1 cellular context compared by ENCODE assay signal in genomic region chr16:87843678-87844373, GRCh38.
A peak's percentile ranks its signal among the peaks of the same experiment; 100 is the strongest.
TF ChIP-seq lines count a peak whose summit lies in the region.

No MANE protein-coding gene starts in this region.

TF ChIP-seq in HepG2, 621 proteins besides CTCF, POLR2A, EP300 and RAD21 (continued from another document and continues in another):
- no peak for TF ChIP-seq ZNF281 (CRISPR knock-in tag; IDR thresholded peaks at IDR 0.05; ENCODE audit: borderline replicate concordance)
- TF ChIP-seq ZNF609 (CRISPR knock-in tag; IDR thresholded peaks at IDR 0.05; ENCODE audit: borderline replicate concordance) = 0 out of 2 replicates have a peak, but pooled peaks have one; percentile 26
- peak; percentile 7; the same call in 1 of the 2 replicates for TF ChIP-seq UBTF (CRISPR knock-in tag; IDR thresholded peaks at IDR 0.05)
- TF ChIP-seq ZBTB33 (CRISPR knock-in tag; IDR thresholded peaks at IDR 0.05) = peak; percentile 51
- TF ChIP-seq BORCS8-MEF2B (CRISPR knock-in tag; IDR thresholded peaks at IDR 0.05) = peak; percentile 15; the same call in 1 of the 2 replicates
- no peak for TF ChIP-seq HES4 (CRISPR knock-in tag; IDR thresholded peaks at IDR 0.05; ENCODE audit: borderline replicate concordance)
- no peak for TF ChIP-seq ZNF251 (CRISPR knock-in tag; IDR thresholded peaks at IDR 0.05)
- no peak for TF ChIP-seq SAP130 (CRISPR knock-in tag; IDR thresholded peaks at IDR 0.05; ENCODE audit: low read depth)
- no peak for TF ChIP-seq ZNF75D (CRISPR knock-in tag; IDR thresholded peaks at IDR 0.05; ENCODE audit: borderline replicate concordance)
- TF ChIP-seq REXO4 (CRISPR knock-in tag; IDR thresholded peaks at IDR 0.05; ENCODE audit: borderline replicate concordance) = no peak
- TF ChIP-seq ZNF766 (CRISPR knock-in tag; IDR thresholded peaks at IDR 0.05; ENCODE audit: borderline replicate concordance) = no peak
- no peak for TF ChIP-seq MTF1 (CRISPR knock-in tag; IDR thresholded peaks at IDR 0.05)
- TF ChIP-seq CCDC6 (CRISPR knock-in tag; IDR thresholded peaks at IDR 0.05) = no peak
- TF ChIP-seq SPEN (CRISPR knock-in tag; IDR thresholded peaks at IDR 0.05; ENCODE audit: low read depth) = 0 out of 2 replicates have a peak, but pooled peaks have one; percentile 1
- TF ChIP-seq ZKSCAN1 (IDR thresholded peaks at IDR 0.05; ENCODE audit: low read length) = no peak
- peak; percentile 33 for TF ChIP-seq HNRNPLL (IDR thresholded peaks at IDR 0.05; ENCODE audit: low read depth, low read length, poor library complexity, severe bottlenecking)
- TF ChIP-seq RBM22 (optimal IDR thresholded peaks at IDR 0.05; ENCODE audit: low read length) = peak; percentile 94
- TF ChIP-seq ZNF652 (CRISPR knock-in tag; IDR thresholded peaks at IDR 0.05; ENCODE audit: borderline replicate concordance, low read depth) = no peak
- TF ChIP-seq AFF4 (CRISPR knock-in tag; IDR thresholded peaks at IDR 0.05) = no peak
- 0 out of 2 replicates have a peak, but pooled peaks have one; percentile 0 for TF ChIP-seq ZNF556 (CRISPR knock-in tag; IDR thresholded peaks at IDR 0.05; ENCODE audit: borderline replicate concordance)
- TF ChIP-seq MED8 (CRISPR knock-in tag; IDR thresholded peaks at IDR 0.05; ENCODE audit: insufficient replicate concordance) = no peak
- 0 out of 2 replicates have a peak, but pooled peaks have one; percentile 34 for TF ChIP-seq ZNF329 (CRISPR knock-in tag; IDR thresholded peaks at IDR 0.05; ENCODE audit: low read depth)
- TF ChIP-seq ZBTB44 (CRISPR knock-in tag; IDR thresholded peaks at IDR 0.05) = no peak
- 0 out of 2 replicates have a peak, but pooled peaks have one; percentile 31 for TF ChIP-seq NR1H2 (CRISPR knock-in tag; IDR thresholded peaks at IDR 0.05; ENCODE audit: borderline replicate concordance, low read depth)
- TF ChIP-seq PPARG (CRISPR knock-in tag; conservative IDR thresholded peaks at IDR 0.05) = no peak
